24 cellular contexts compared by ENCODE assay signal in genomic region chr7:144483189-144483588, GRCh38.
"Had no signal": no experiment of that assay in that cellular context is flagged by ENCODE, and none has a peak within 500 bp of the region (broad histone marks: within the 10 kb centered on the region; RNA-seq: fewer than 3 reads in every experiment).

No MANE protein-coding gene starts in this region.

- H3K27ac ChIP-seq: Peyer's patch, RWPE1 had no signal

- H3K27me3 ChIP-seq: Peyer's patch had no signal

- H3K4me1 ChIP-seq: Peyer's patch had no signal

- H3K36me3 ChIP-seq: Peyer's patch had no signal

- DNase-seq: activated CD4-positive, alpha-beta memory T cell treated with anti-CD3 and anti-CD28 coated beads for 36 hours; activated CD4-positive, alpha-beta T cell treated with anti-CD3 and anti-CD28 coated beads, Interleukin-2, amount 10 ng/mL, durations not matched to agents 7 days and 5 days; activated CD4-positive, CD25-positive, alpha-beta regulatory T cell; activated CD8-positive, alpha-beta memory T cell treated with anti-CD3 and anti-CD28 coated beads for 24 hours; activated effector memory CD4-positive, alpha-beta T cell treated with anti-CD3 and anti-CD28 coated beads, Interleukin-2, amount 50 U/mL, for 16 hours; activated naive CD4-positive, alpha-beta T cell treated with anti-CD3 and anti-CD28 coated beads for 36 hours; activated naive CD8-positive, alpha-beta T cell treated with anti-CD3 and anti-CD28 coated beads for 36 hours; activated T-cell treated with anti-CD3 and anti-CD28 coated beads, Interleukin-2, amount 50 U/mL, for 4 hours; caudate nucleus; Kasumi-1; KBM-7; NCI-H1105; NCI-H1436; NCI-H1694 treated with DMSO at 0.1 percent for 48 hours; NCI-H2029 treated with DMSO at 0.1 percent for 48 hours; NCI-H345; NCI-H510A treated with DMSO at 0.1 percent for 48 hours; NCI-H69; NK-92 treated with Interleukin-12 subunit alpha and Interleukin-12 subunit beta, amount 100 ng/mL, for 24 hours; Peyer's patch; SHP77 treated with DMSO at 0.1 percent for 48 hours; T-helper 17 cell; T-helper 9 cell had no signal

- H3K9me3 ChIP-seq: Peyer's patch had no signal

- ATAC-seq: activated T-cell treated with anti-CD3 and anti-CD28 coated beads, Interleukin-2, amount 50 U/mL, for 4 hours; T-helper 17 cell had no signal

- H3K4me3 ChIP-seq: Peyer's patch had no signal
